Comparison of ENCODE assay signal across 8 cellular contexts in genomic region chr20:51563597-51564332, GRCh38. TPM values are rescaled to one million over a fixed set of nuclear protein-coding genes. Genes with fewer than 3 reads are reported as not detected.
A peak's percentile ranks its signal among the peaks of the same experiment; 100 is the strongest.
DNase-seq lines count a peak whose midpoint lies in the region; ATAC-seq, FAIRE-seq and TF ChIP-seq lines count a peak whose summit lies in the region.
"Had no signal": no experiment of that assay in that cellular context is flagged by ENCODE, and none has a peak within 500 bp of the region (broad histone marks: within the 10 kb centered on the region; RNA-seq: fewer than 3 reads in every experiment).

No MANE protein-coding gene starts in this region.

- H3K4me3 ChIP-seq in GM23248: peak overlapping the region; percentile 81
- peak overlapping the region; percentile 82 for H3K4me3 ChIP-seq in brain microvascular endothelial cell (ENCODE audit: low read depth, low read length)
- H3K4me3 ChIP-seq in keratinocyte (ENCODE audit: control insufficient read depth in 2 of 3, extremely low read depth in 1 of 3, insufficient read depth in 2 of 3, low read depth in 1 of 3, low read length in 3 of 3): no peak overlapping the region

- H3K9me1 ChIP-seq in keratinocyte (ENCODE audit: control insufficient read depth, extremely low read depth, insufficient read depth, low read length): no peaks in the 10 kb centered on the region

- no peaks in the 10 kb centered on the region for H3K9me3 ChIP-seq in GM23248 (ENCODE audit: low read depth)
- no peaks in the 10 kb centered on the region for H3K9me3 ChIP-seq in keratinocyte (ENCODE audit: control insufficient read depth, low read depth, low read length)

- H3K9ac ChIP-seq in GM23248 (peak overlapping the region; percentile 93), keratinocyte (ENCODE audit: control insufficient read depth, extremely low read depth, insufficient read depth, low read length) (no peak overlapping the region)

- peak overlapping the region; percentile 62 for H3K27ac ChIP-seq in GM23248
- H3K27ac ChIP-seq in brain microvascular endothelial cell: peak overlapping the region; percentile 91
- H3K27ac ChIP-seq in keratinocyte (ENCODE audit: control insufficient read depth, insufficient read depth, low read length): no peak overlapping the region

- FAIRE-seq in keratinocyte (lab: Jason Lieb, UNC): no peak

- H3K9me2 ChIP-seq in GM23248 (ENCODE audit: insufficient read depth): no peaks in the 10 kb centered on the region

- no peak for ATAC-seq in HG02884 (IDR thresholded peaks at IDR 0.05; ENCODE audit: unreplicated experiment)

- H3K4me2 ChIP-seq in GM23248 (ENCODE audit: unreplicated experiment) (peak overlapping the region; percentile 99), keratinocyte (ENCODE audit: control insufficient read depth, extremely low read depth, insufficient read depth, low read depth, low read length) (peak overlapping the region; percentile 8)

- no peaks in the 10 kb centered on the region for H3K79me2 ChIP-seq in GM23248 (ENCODE audit: insufficient read depth)
- no peaks in the 10 kb centered on the region for H3K79me2 ChIP-seq in keratinocyte (ENCODE audit: control insufficient read depth, insufficient read depth, low read length)

- H3F3A ChIP-seq in GM23248 (ENCODE audit: insufficient read depth): peaks cover 21% of the 10 kb centered on the region

- 26% methylated on average over 15 of the region's 15 CpGs for WGBS in GM23248 (ENCODE audit: low coverage in 1 of 2, low lambda C conversion rate in 2 of 2, missing lambda C conversion rate in 2 of 2), 2 experiments

- H3K36me3 ChIP-seq in GM23248 (ENCODE audit: low read depth) (no peaks in the 10 kb centered on the region), brain microvascular endothelial cell (replicated peaks) (no peaks in the 10 kb centered on the region), keratinocyte (ENCODE audit: control insufficient read depth in 2 of 2, extremely low read depth in 1 of 2, insufficient read depth in 2 of 2, low read length in 2 of 2) (no peaks in the 10 kb centered on the region)

- H2AFZ ChIP-seq in GM23248: 0 out of 2 replicates have a peak overlapping the region, but pooled peaks have one; percentile 40
- H2AFZ ChIP-seq in keratinocyte (ENCODE audit: control insufficient read depth, low read length): no peak overlapping the region

- DNase-seq in GM23248: peak; percentile 90
- peak; percentile 54 for DNase-seq in NCI-H460 (ENCODE audit: extremely low read depth, low read depth)
- peak; percentile 97 for DNase-seq in brain microvascular endothelial cell
- DNase-seq in keratinocyte (ENCODE audit: low read depth, low spot score): no peak
- DNase-seq in stimulated activated CD4-positive, alpha-beta T cell treated with anti-CD3 and anti-CD28 coated beads, Interleukin-4, amount 100 ng/mL, for 4 hours: peak; percentile 30 to 31
- no peak for DNase-seq in midbrain (lab: John Stamatoyannopoulos, UW)

- dilution Hi-C loops in keratinocyte (cut with MboI; ENCODE audit: extremely low pct_ligation_motif_present, low sequenced_read_pairs): no loop called here

- H3K27me3 ChIP-seq in GM23248 (replicated peaks; ENCODE audit: insufficient read depth): no peaks in the 10 kb centered on the region; the same call in 1 of the 2 replicates
- no peaks in the 10 kb centered on the region for H3K27me3 ChIP-seq in brain microvascular endothelial cell (replicated peaks)
- peaks cover 66% of the 10 kb centered on the region for H3K27me3 ChIP-seq in keratinocyte (ENCODE audit: control insufficient read depth, extremely low read depth, insufficient read depth, low read length)

- TF ChIP-seq CTCF in brain microvascular endothelial cell (IDR thresholded peaks at IDR 0.05; ENCODE audit: low read depth, low read length, missing control alignments): peak; percentile 44
- no peak for TF ChIP-seq CTCF in keratinocyte (optimal IDR thresholded peaks at IDR 0.05 in 1 of 3, IDR thresholded peaks at IDR 0.05 in 1 of 3, conservative IDR thresholded peaks at IDR 0.05 in 1 of 3; ENCODE audit: extremely low read depth in 1 of 3, insufficient read depth in 2 of 3, low read length in 3 of 3)

- in situ Hi-C loops in GM23248 (cut with MboI) (no loop called here), brain microvascular endothelial cell (cut with HindIII; ENCODE audit: low pct_ligation_motif_present, low sequenced_read_pairs) (no loop called here)

- H3K4me1 ChIP-seq in GM23248 (ENCODE audit: insufficient read depth) (peaks cover 36% of the 10 kb centered on the region), keratinocyte (ENCODE audit: control insufficient read depth, extremely low read depth, insufficient read depth, low read length) (peaks cover 25% of the 10 kb centered on the region)

- H4K20me1 ChIP-seq in GM23248 (ENCODE audit: insufficient read depth) (no peaks in the 10 kb centered on the region), keratinocyte (ENCODE audit: control insufficient read depth, extremely low read depth, insufficient read depth, low read length) (no peaks in the 10 kb centered on the region)

RNA-seq across cellular contexts. Expression of gene NFATC2, which starts 21.2 kb away (rescaled TPM):
- 0.11 and 0.51 TPM in 2 replicates for total RNA-seq in GM23248 (2014; rRNA removed; shearing (Covaris generic))
- 0.09 and 0.14 TPM in 2 replicates for polyA plus RNA-seq in GM23248 (2016; fragmentation: Nextera tagmentation; extraction: Ambion mirVana)
- total RNA-seq in NCI-H460 (2014; rRNA removed; shearing (Covaris generic)): 0.92 and 1.1 TPM in 2 replicates
- polyA plus RNA-seq in NCI-H460 (2014; cell fraction: nucleus; rRNA removed): 0.73 and 0.86 TPM in 2 replicates
- polyA plus RNA-seq in keratinocyte: 0.05 to 0.06 TPM (median 0.05 TPM) in 3 replicates
- 0.84 TPM for polyA plus RNA-seq in keratinocyte (2011; ENCODE audit: low read depth)
- 0.04 and 0.11 TPM in 2 replicates for polyA plus RNA-seq in keratinocyte (2011; cell fraction: cytosol; rRNA removed)
- 0.23 and 0.25 TPM in 2 replicates for polyA plus RNA-seq in keratinocyte (2011; cell fraction: nucleus; rRNA removed)
- 0.05 and 1.6 TPM in 2 replicates for polyA plus RNA-seq in keratinocyte (2012; ENCODE audit: low replicate concordance)
- polyA minus RNA-seq in keratinocyte: 0.06 to 0.39 TPM (median 0.23 TPM) in 3 replicates
- polyA minus RNA-seq in keratinocyte (2011; cell fraction: cytosol; rRNA and poly(A)+ RNA removed): 0.38 TPM
- 0.32 and 0.39 TPM in 2 replicates for polyA minus RNA-seq in keratinocyte (2011; cell fraction: nucleus; rRNA and poly(A)+ RNA removed)
- polyA plus RNA-seq: neural cell had no signal

Comparison
In these comparisons a context has a peak if more than half of its experiments do, and no peak if none do; other contexts are left out.
1. DNase-seq: peak in GM23248 (single experiment), NCI-H460 (single experiment), brain microvascular endothelial cell (single experiment) and stimulated activated CD4-positive, alpha-beta T cell treated with anti-CD3 and anti-CD28 coated beads, Interleukin-4, amount 100 ng/mL, for 4 hours (2 of 2); none in keratinocyte (single experiment) and midbrain (single experiment).
2. H3K4me3 ChIP-seq: peak in GM23248 (single experiment) and brain microvascular endothelial cell (single experiment); none in keratinocyte (0 of 3).